In genomic region chr9:33351547-33351946, GRCh38 we compare ENCODE assay signal across 23 cellular contexts. TPM values are rescaled to one million over a fixed set of nuclear protein-coding genes. Genes with fewer than 3 reads are reported as not detected.
DNase-seq lines count a peak whose midpoint lies in the region; ATAC-seq and TF ChIP-seq lines count a peak whose summit lies in the region.
"Had no signal": no experiment of that assay in that cellular context is flagged by ENCODE, and none has a peak within 500 bp of the region (broad histone marks: within the 10 kb centered on the region; RNA-seq: fewer than 3 reads in every experiment).

No MANE protein-coding gene starts in this region.

- ATAC-seq in CD8-positive, alpha-beta T cell: no peak
- ATAC-seq in T-helper 17 cell (no peak), left ventricle myocardium superior (peak; percentile 63), GM18511 (IDR thresholded peaks at IDR 0.05; ENCODE audit: unreplicated experiment) (no peak)
- ATAC-seq: GM23338 had no signal

- H3K27me3 Mint-ChIP-seq in CD8-positive, alpha-beta T cell (ENCODE audit: low read depth): no peaks in the 10 kb centered on the region
- H3K27me3 Mint-ChIP-seq in T-helper 17 cell: no peaks in the 10 kb centered on the region
- H3K27me3 Mint-ChIP-seq: activated B cell treated with CpG ODN at 0.5 μM for 24 hours had no signal

- no peak for DNase-seq in CD8-positive, alpha-beta T cell
- no peak for DNase-seq in T-helper 17 cell
- DNase-seq in left ventricle myocardium superior: no peak
- DNase-seq in sigmoid colon: no peak
- DNase-seq in NCI-H1105 (lab: John Stamatoyannopoulos, UW): no peak
- DNase-seq in HPDE6-E6E7 (ENCODE audit: extremely low spot score): no peak
- DNase-seq: activated B cell treated with CpG ODN at 0.5 μM for 24 hours; adrenal gland; central memory CD4-positive, alpha-beta T cell; glutamatergic neuron; KG1; NCI-H1048; NCI-H2107; NCI-H526 treated with DMSO at 0.1 percent for 48 hours; SHP77; trophoblast cell had no signal

- H3K27ac Mint-ChIP-seq in CD8-positive, alpha-beta T cell: peak overlapping the region; percentile 52
- peak overlapping the region; percentile 51 for H3K27ac Mint-ChIP-seq in T-helper 17 cell
- H3K27ac Mint-ChIP-seq: activated B cell treated with CpG ODN at 0.5 μM for 24 hours, GM23338, nephron had no signal

- CTCF ChIA-PET in CD8-positive, alpha-beta T cell (lab: Charles Lee): interaction anchor here (1.4 kb wide), 1 partner anchor 23 kb away, joined by 4 read pairs; no protein-coding TSS in a partner anchor

- no peak overlapping the region for H3K4me3 Mint-ChIP-seq in CD8-positive, alpha-beta T cell
- H3K4me3 Mint-ChIP-seq in T-helper 17 cell: no peak overlapping the region
- H3K4me3 Mint-ChIP-seq: activated B cell treated with CpG ODN at 0.5 μM for 24 hours, GM23338, nephron had no signal

- no peak overlapping the region for H3K27ac ChIP-seq in CD8-positive, alpha-beta T cell (ENCODE audit: low read depth, low read length)
- H3K27ac ChIP-seq in sigmoid colon: peak overlapping the region in 3 of 4 donors; percentile 68 to 88 (median 83)
- H3K27ac ChIP-seq: adrenal gland, HL-60 had no signal

- H3K9me3 ChIP-seq in CD8-positive, alpha-beta T cell (ENCODE audit: low read length): no peaks in the 10 kb centered on the region
- H3K9me3 ChIP-seq in T-helper 17 cell (ENCODE audit: control insufficient read depth, low read length, poor library complexity, severe bottlenecking): no peaks in the 10 kb centered on the region
- no peaks in the 10 kb centered on the region for H3K9me3 ChIP-seq in sigmoid colon
- H3K9me3 ChIP-seq: adrenal gland had no signal

- no peaks in the 10 kb centered on the region for H3K4me1 ChIP-seq in CD8-positive, alpha-beta T cell (ENCODE audit: insufficient read depth, low read length)
- H3K4me1 ChIP-seq in sigmoid colon: peaks cover 0 to 45% (median 34%) of the 10 kb centered on the region in 4 donors

- no peak for TF ChIP-seq CTCF in CD8-positive, alpha-beta T cell (IDR thresholded peaks at IDR 0.05)
- no peak for TF ChIP-seq CTCF in sigmoid colon (IDR thresholded peaks at IDR 0.05)

- H3K4me1 Mint-ChIP-seq in CD8-positive, alpha-beta T cell (ENCODE audit: low read depth): no peaks in the 10 kb centered on the region
- peaks cover 5% of the 10 kb centered on the region for H3K4me1 Mint-ChIP-seq in T-helper 17 cell
- H3K4me1 Mint-ChIP-seq: activated B cell treated with CpG ODN at 0.5 μM for 24 hours, nephron had no signal

- intact Hi-C loops in CD8-positive, alpha-beta T cell (cut with DNase I, micrococcal nuclease): no loop called here
- intact Hi-C loops in left ventricle myocardium superior (cut with micrococcal nuclease): no loop called here
- intact Hi-C loops in sigmoid colon (cut with DNase I): no loop called here

- TF ChIP-seq EP300 in sigmoid colon (IDR thresholded peaks at IDR 0.05): no peak

- no peaks in the 10 kb centered on the region for H3K9me3 Mint-ChIP-seq in CD8-positive, alpha-beta T cell
- H3K9me3 Mint-ChIP-seq: activated B cell treated with CpG ODN at 0.5 μM for 24 hours, GM23338, nephron had no signal

- POLR2A ChIA-PET in CD8-positive, alpha-beta T cell (lab: Charles Lee): no interaction called here

- no peak overlapping the region for H3K4me3 ChIP-seq in CD8-positive, alpha-beta T cell (ENCODE audit: low read depth, low read length)
- H3K4me3 ChIP-seq in sigmoid colon: no peak overlapping the region
- H3K4me3 ChIP-seq: adrenal gland, GM23338 had no signal

- no peak for TF ChIP-seq POLR2A in sigmoid colon (IDR thresholded peaks at IDR 0.05)

- H3K27me3 ChIP-seq in CD8-positive, alpha-beta T cell (ENCODE audit: insufficient read depth, low read length): no peaks in the 10 kb centered on the region
- H3K27me3 ChIP-seq in sigmoid colon: no peaks in the 10 kb centered on the region
- H3K27me3 ChIP-seq: adrenal gland had no signal

- H3K36me3 Mint-ChIP-seq in CD8-positive, alpha-beta T cell: peaks cover 77% of the 10 kb centered on the region
- peaks cover 12% of the 10 kb centered on the region for H3K36me3 Mint-ChIP-seq in T-helper 17 cell (ENCODE audit: low read depth)

- WGBS in sigmoid colon, 2 donors: 85 to 90% methylated on average over 4 of the region's 4 CpGs

- H3K36me3 ChIP-seq in CD8-positive, alpha-beta T cell (ENCODE audit: insufficient read depth, low read length): peaks cover 17% of the 10 kb centered on the region
- H3K36me3 ChIP-seq in sigmoid colon: peaks cover 8 to 19% (median 12%) of the 10 kb centered on the region in 4 donors

RNA-seq across cellular contexts. Expression of gene AQP7, which starts 50.8 kb away (rescaled TPM):
- total RNA-seq in CD8-positive, alpha-beta T cell: not detected
- total RNA-seq in T-helper 17 cell (1 to 10 TPM in 1 of 2 donors, under 1 TPM in 1; 0.31 to 1.2 TPM), left ventricle myocardium superior (173 TPM), sigmoid colon (1 to 10 TPM in 2 of 4 donors, under 1 TPM in 1, not detected in 1; 0.33 to 8.6 (median 2.8) TPM)
- polyA plus RNA-seq in sigmoid colon: 10 to 100 TPM in 1 of 3 donors, 1 to 10 TPM in 2; 2.4 to 14.6 (median 8.6) TPM
- total RNA-seq: activated B cell treated with CpG ODN at 0.5 μM for 24 hours, epithelial cell of proximal tubule, GM23338, lung microvascular endothelial cell, pulmonary artery endothelial cell had no signal
- polyA plus RNA-seq: GM23338 had no signal

Comparison
In these comparisons a context has a peak if more than half of its experiments do, and no peak if none do; other contexts are left out.
1. RNA of gene AQP7, which starts 50.8 kb away (total RNA-seq): 173 TPM in left ventricle myocardium superior (single experiment); 0.33 to 8.6 TPM in sigmoid colon, 0.31 to 1.2 TPM in T-helper 17 cell and not detected in CD8-positive, alpha-beta T cell; every median in the first group is over 10 times any median in the second.